Comparison of ENCODE assay signal across 23 cellular contexts in the genomic region with DNA sequence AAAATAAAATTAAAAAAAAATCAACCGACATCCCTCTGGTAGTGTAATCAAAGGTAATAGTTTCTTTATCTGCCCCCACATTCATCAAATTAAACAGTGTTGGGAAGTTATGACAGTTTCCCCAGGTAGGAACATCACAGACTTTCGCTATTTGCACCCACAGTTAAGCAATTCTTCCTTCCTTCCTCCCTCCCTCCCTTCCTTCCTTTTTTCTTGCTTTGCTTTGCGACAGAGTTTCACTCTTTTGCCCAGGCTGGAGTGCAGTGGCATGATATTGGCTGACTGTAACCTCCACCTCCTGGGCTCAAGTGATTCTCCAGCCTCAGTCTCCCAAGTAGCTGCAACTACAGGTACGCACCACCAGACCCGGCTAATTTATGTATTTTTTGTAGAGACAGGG.
"Had no signal": no experiment of that assay in that cellular context is flagged by ENCODE, and none has a peak within 500 bp of the region (broad histone marks: within the 10 kb centered on the region; RNA-seq: fewer than 3 reads in every experiment).

No MANE protein-coding gene starts in this region.

- H3K27me3 Mint-ChIP-seq: central memory CD8-positive, alpha-beta T cell; dendritic cell treated with granulocyte-macrophage colony-stimulating factor and Interleukin-4, amounts not matched to agents 40 ng/mL and 50 ng/mL, for 4 days; stimulated activated memory B cell treated with anti-CD40 and anti-IgM and Interleukin-4, amounts not matched to agents 10 μg/mL and 1 μg/mL and 100 μg/mL, for 72 hours had no signal

- H3K4me3 Mint-ChIP-seq: activated T-cell treated with anti-CD3 and anti-CD28 coated beads, Interleukin-2, amount 50 U/mL, for 72 hours; central memory CD8-positive, alpha-beta T cell; dendritic cell treated with granulocyte-macrophage colony-stimulating factor and Interleukin-4, amounts not matched to agents 40 ng/mL and 50 ng/mL, for 4 days; nephron; stimulated activated memory B cell treated with anti-CD40 and anti-IgM and Interleukin-4, amounts not matched to agents 10 μg/mL and 1 μg/mL and 100 μg/mL, for 72 hours; stimulated activated naive CD8-positive, alpha-beta T cell treated with anti-CD3 and anti-CD28 coated beads, Interleukin-15, amount 100 ng/mL, for 72 hours had no signal

- H3K9me3 Mint-ChIP-seq: activated naive CD4-positive, alpha-beta T cell treated with anti-CD3 and anti-CD28 coated beads, Interleukin-2, amount 50 U/mL, for 72 hours; activated T-cell treated with anti-CD3 and anti-CD28 coated beads, Interleukin-2, amount 50 U/mL, for 72 hours; central memory CD8-positive, alpha-beta T cell; dendritic cell treated with granulocyte-macrophage colony-stimulating factor and Interleukin-4, amounts not matched to agents 40 ng/mL and 50 ng/mL, for 4 days; stimulated activated memory B cell treated with anti-CD40 and anti-IgM and Interleukin-4, amounts not matched to agents 10 μg/mL and 1 μg/mL and 100 μg/mL, for 72 hours had no signal

- H3K27me3 ChIP-seq: breast epithelium, upper lobe of left lung, vagina had no signal

- DNase-seq: activated CD4-positive, alpha-beta T cell treated with anti-CD3 and anti-CD28 coated beads for 4 hours; activated CD4-positive, alpha-beta T cell treated with anti-CD3 and anti-CD28 coated beads, Interleukin-2, amount 50 U/mL, for 4 hours; activated naive CD4-positive, alpha-beta T cell; activated T-cell treated with anti-CD3 and anti-CD28 coated beads for 4 hours; activated T-cell treated with anti-CD3 and anti-CD28 coated beads, Interleukin-2, amount 50 U/mL, for 72 hours; kidney glomerular epithelial cell; left ventricle myocardium inferior; small intestine; stimulated activated CD4-positive, alpha-beta T cell treated with anti-CD3 and anti-CD28 coated beads, Interleukin-1b, Interleukin-23, amount 100 ng/mL, for 48 hours; stimulated activated CD4-positive, alpha-beta T cell treated with anti-CD3 and anti-CD28 coated beads, Interleukin-4, amount 100 ng/mL, for 4 hours; stimulated activated CD8-positive, alpha-beta memory T cell treated with anti-CD3 and anti-CD28 coated beads, Interleukin-4, amount 100 ng/mL, for 48 hours; stimulated activated naive CD8-positive, alpha-beta T cell treated with anti-CD3 and anti-CD28 coated beads, Interleukin-15, amount 100 ng/mL, for 72 hours; substantia nigra; upper lobe of left lung had no signal

- H3K27ac ChIP-seq: breast epithelium, left ventricle myocardium inferior, vagina, VCaP had no signal

- H3K9me3 ChIP-seq: upper lobe of left lung, vagina had no signal

- H3K36me3 Mint-ChIP-seq: activated naive CD4-positive, alpha-beta T cell treated with anti-CD3 and anti-CD28 coated beads, Interleukin-2, amount 50 U/mL, for 72 hours; stimulated activated memory B cell treated with anti-CD40 and anti-IgM and Interleukin-4, amounts not matched to agents 10 μg/mL and 1 μg/mL and 100 μg/mL, for 72 hours had no signal

- H3K4me3 ChIP-seq: breast epithelium, left ventricle myocardium inferior, upper lobe of left lung, vagina had no signal

- H3K27ac Mint-ChIP-seq: activated naive CD4-positive, alpha-beta T cell treated with anti-CD3 and anti-CD28 coated beads, Interleukin-2, amount 50 U/mL, for 72 hours; activated T-cell treated with anti-CD3 and anti-CD28 coated beads, Interleukin-2, amount 50 U/mL, for 72 hours; dendritic cell treated with granulocyte-macrophage colony-stimulating factor and Interleukin-4, amounts not matched to agents 40 ng/mL and 50 ng/mL, for 4 days; nephron; stimulated activated memory B cell treated with anti-CD40 and anti-IgM and Interleukin-4, amounts not matched to agents 10 μg/mL and 1 μg/mL and 100 μg/mL, for 72 hours; stimulated activated naive CD8-positive, alpha-beta T cell treated with anti-CD3 and anti-CD28 coated beads, Interleukin-15, amount 100 ng/mL, for 72 hours had no signal

- ATAC-seq: activated naive CD4-positive, alpha-beta T cell treated with anti-CD3 and anti-CD28 coated beads, Interleukin-2, amount 50 U/mL, for 72 hours; activated T-cell treated with anti-CD3 and anti-CD28 coated beads, Interleukin-2, amount 50 U/mL, for 72 hours; sciatic nerve; stimulated activated memory B cell treated with anti-CD40 and anti-IgM and Interleukin-4, amounts not matched to agents 10 μg/mL and 1 μg/mL and 100 μg/mL, for 72 hours; stimulated activated naive CD8-positive, alpha-beta T cell treated with anti-CD3 and anti-CD28 coated beads, Interleukin-15, amount 100 ng/mL, for 72 hours had no signal

- H3K36me3 ChIP-seq: breast epithelium, left ventricle myocardium inferior, upper lobe of left lung, vagina had no signal

- H3K4me1 ChIP-seq: breast epithelium had no signal

- H3K4me1 Mint-ChIP-seq: central memory CD8-positive, alpha-beta T cell; nephron had no signal
